Comparison of ENCODE assay signal across 8 cellular contexts in the genomic region with DNA sequence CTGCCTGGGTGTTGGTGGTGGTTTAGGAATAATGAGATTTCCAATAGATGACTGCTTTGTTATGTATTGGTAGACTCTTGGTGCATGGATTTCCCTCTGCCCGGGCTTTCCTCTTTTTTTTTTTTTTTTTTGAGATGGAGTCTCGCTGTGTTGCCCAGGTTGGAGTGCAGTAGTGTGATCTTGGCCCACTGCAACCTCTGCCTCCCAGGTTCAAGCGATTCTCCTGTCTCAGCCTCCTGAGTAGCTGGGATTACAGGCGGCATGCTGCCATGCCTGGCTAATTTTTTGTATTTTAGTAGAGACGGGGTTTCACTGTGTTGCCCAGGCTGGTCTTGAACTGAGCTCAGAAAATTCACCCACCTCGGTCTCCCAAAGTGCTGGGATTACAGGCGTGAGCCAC. TPM values are rescaled to one million over a fixed set of nuclear protein-coding genes. Genes with fewer than 3 reads are reported as not detected.
DNase-seq lines count a peak whose midpoint lies in the region; ATAC-seq and TF ChIP-seq lines count a peak whose summit lies in the region.
"Not testable (repeated sequence)": the region's sequence is repeated elsewhere in the genome, so short reads cannot be mapped to it uniquely, and the experiment has no call there.

No MANE protein-coding gene starts in this region.

- peak overlapping the region; percentile 18; the same call in 1 of the 2 replicates for H3K9ac ChIP-seq in ES-I3 (ENCODE audit: low read depth, low read length)

- H2AFZ ChIP-seq in OCI-LY7 (ENCODE audit: low read length) = not testable (repeated sequence)

- peaks cover 11% of the 10 kb centered on the region for H3K36me3 Mint-ChIP-seq in activated CD4-positive, alpha-beta T cell treated with anti-CD3 and anti-CD28 coated beads, Interleukin-2, amount 10 ng/mL, durations not matched to agents 7 days and 5 days (ENCODE audit: low read depth)
- H3K36me3 Mint-ChIP-seq in activated naive CD4-positive, alpha-beta T cell treated with anti-CD3 and anti-CD28 coated beads, Interleukin-2, amount 50 U/mL, for 72 hours; naive thymus-derived CD4-positive, alpha-beta T cell; stimulated activated memory B cell treated with anti-CD40 and anti-IgM and Interleukin-4, amounts not matched to agents 10 μg/mL and 1 μg/mL and 100 μg/mL, for 72 hours: not testable (repeated sequence)

- H3K9me3 Mint-ChIP-seq in activated CD4-positive, alpha-beta T cell treated with anti-CD3 and anti-CD28 coated beads, Interleukin-2, amount 10 ng/mL, durations not matched to agents 7 days and 5 days; activated naive CD4-positive, alpha-beta T cell treated with anti-CD3 and anti-CD28 coated beads, Interleukin-2, amount 50 U/mL, for 72 hours; naive thymus-derived CD4-positive, alpha-beta T cell; stimulated activated memory B cell treated with anti-CD40 and anti-IgM and Interleukin-4, amounts not matched to agents 10 μg/mL and 1 μg/mL and 100 μg/mL, for 72 hours: not testable (repeated sequence)

- H3K4me1 Mint-ChIP-seq in activated CD4-positive, alpha-beta T cell treated with anti-CD3 and anti-CD28 coated beads, Interleukin-2, amount 10 ng/mL, durations not matched to agents 7 days and 5 days = peaks cover 54% of the 10 kb centered on the region
- peaks cover 45 to 68% (median 51%) of the 10 kb centered on the region in 7 donors for H3K4me1 Mint-ChIP-seq in naive thymus-derived CD4-positive, alpha-beta T cell
- H3K4me1 Mint-ChIP-seq in stimulated activated memory B cell treated with anti-CD40 and anti-IgM and Interleukin-4, amounts not matched to agents 10 μg/mL and 1 μg/mL and 100 μg/mL, for 72 hours = peaks cover 32% of the 10 kb centered on the region

- not testable (repeated sequence) for H3K27me3 Mint-ChIP-seq in activated CD4-positive, alpha-beta T cell treated with anti-CD3 and anti-CD28 coated beads, Interleukin-2, amount 10 ng/mL, durations not matched to agents 7 days and 5 days; naive thymus-derived CD4-positive, alpha-beta T cell; stimulated activated memory B cell treated with anti-CD40 and anti-IgM and Interleukin-4, amounts not matched to agents 10 μg/mL and 1 μg/mL and 100 μg/mL, for 72 hours

- DNase-seq in OCI-LY7 (ENCODE audit: low spot score); activated CD4-positive, alpha-beta T cell treated with anti-CD3 and anti-CD28 coated beads, Interleukin-2, amount 10 ng/mL, durations not matched to agents 7 days and 5 days; activated naive CD4-positive, alpha-beta T cell treated with anti-CD3 and anti-CD28 coated beads, Interleukin-2, amount 50 U/mL, for 72 hours (ENCODE audit: low spot score in 2 of 2); epithelial cell of prostate (ENCODE audit: low read depth, low spot score); naive thymus-derived CD4-positive, alpha-beta T cell: not testable (repeated sequence)

- H3K4me1 ChIP-seq in ES-I3 (ENCODE audit: insufficient read depth, low read length) (peaks cover 14% of the 10 kb centered on the region; the same call in 1 of the 2 replicates), OCI-LY7 (ENCODE audit: insufficient read depth, low read length, poor library complexity, severe bottlenecking) (peaks cover 40% of the 10 kb centered on the region)
- H3K4me1 ChIP-seq in naive thymus-derived CD4-positive, alpha-beta T cell (ENCODE audit: control insufficient read depth in 2 of 2, insufficient read depth in 2 of 2, low read length in 2 of 2) = peaks cover 9 to 46% of the 10 kb centered on the region in 2 donors

- POLR2A ChIA-PET in OCI-LY7 (lab: Charles Lee) = interaction anchor here (2.0 kb wide), 1 partner anchor 11 kb away, joined by 13 read pairs; the partner anchor contains the start of gene GATAD2A
- POLR2A ChIA-PET in activated CD4-positive, alpha-beta T cell treated with anti-CD3 and anti-CD28 coated beads, Interleukin-2, amount 10 ng/mL, durations not matched to agents 7 days and 5 days (lab: Charles Lee) = interaction anchor here (0.5 kb wide), 1 partner anchor 38 kb away, joined by 8 read pairs; no protein-coding TSS in a partner anchor
- POLR2A ChIA-PET in naive thymus-derived CD4-positive, alpha-beta T cell (lab: Charles Lee) = interaction anchor here (1.7 kb wide), 1 partner anchor 8 kb away, joined by 6 read pairs; no protein-coding TSS in a partner anchor

- not testable (repeated sequence) for H3K9me3 ChIP-seq in ES-I3 (ENCODE audit: control insufficient read depth, insufficient read depth, low read length); OCI-LY7 (ENCODE audit: low read length); naive thymus-derived CD4-positive, alpha-beta T cell (ENCODE audit: control insufficient read depth in 2 of 3, low read length in 3 of 3)

- H3K36me3 ChIP-seq in ES-I3 (ENCODE audit: insufficient read depth, low read length); OCI-LY7 (ENCODE audit: insufficient read depth, low read length); naive thymus-derived CD4-positive, alpha-beta T cell (ENCODE audit: control insufficient read depth in 2 of 3, insufficient read depth in 3 of 3, low read length in 3 of 3): not testable (repeated sequence)

- CTCF ChIA-PET in OCI-LY7 (lab: Charles Lee; ENCODE audit: unreplicated experiment); activated CD4-positive, alpha-beta T cell treated with anti-CD3 and anti-CD28 coated beads, Interleukin-2, amount 10 ng/mL, durations not matched to agents 7 days and 5 days (lab: Charles Lee): not testable (repeated sequence)
- CTCF ChIA-PET in naive thymus-derived CD4-positive, alpha-beta T cell (lab: Charles Lee) = interaction anchor here (0.6 to 0.9 kb wide), 3 partner anchors 12 to 96 kb away, joined by 3 to 4 read pairs (median 3); no protein-coding TSS in a partner anchor

- H3K27me3 ChIP-seq in naive thymus-derived CD4-positive, alpha-beta T cell (ENCODE audit: control insufficient read depth in 2 of 2, insufficient read depth in 2 of 2, low read length in 2 of 2) = not testable (repeated sequence)

- H3K4me3 ChIP-seq in OCI-LY7 (ENCODE audit: low read depth, low read length, poor library complexity, severe bottlenecking); naive thymus-derived CD4-positive, alpha-beta T cell (ENCODE audit: low read length): not testable (repeated sequence)

- H3K27ac ChIP-seq in 22Rv1 (0 out of 2 replicates have a peak overlapping the region, but pooled peaks have one; percentile 20), epithelial cell of prostate (peak overlapping the region; percentile 31)
- not testable (repeated sequence) for H3K27ac ChIP-seq in OCI-LY7 (ENCODE audit: low read depth, low read length, poor library complexity, severe bottlenecking)
- peak overlapping the region; percentile 23 for H3K27ac ChIP-seq in naive thymus-derived CD4-positive, alpha-beta T cell (ENCODE audit: low read depth, low read length)

- not testable (repeated sequence) for H4K20me1 ChIP-seq in OCI-LY7 (ENCODE audit: insufficient read depth, low read length)

- intact Hi-C loops in OCI-LY7 (cut with micrococcal nuclease; ENCODE audit: unreplicated experiment); naive thymus-derived CD4-positive, alpha-beta T cell (cut with micrococcal nuclease): not testable (repeated sequence)

- peaks cover 62% of the 10 kb centered on the region for H3K79me2 ChIP-seq in OCI-LY7 (ENCODE audit: insufficient read depth, low read depth, low read length)

- peak overlapping the region; percentile 49 for H3K4me2 ChIP-seq in OCI-LY7 (ENCODE audit: low read length)

- ATAC-seq in activated naive CD4-positive, alpha-beta T cell treated with anti-CD3 and anti-CD28 coated beads, Interleukin-2, amount 50 U/mL, for 72 hours; naive thymus-derived CD4-positive, alpha-beta T cell; stimulated activated memory B cell treated with anti-CD40 and anti-IgM and Interleukin-4, amounts not matched to agents 10 μg/mL and 1 μg/mL and 100 μg/mL, for 72 hours: not testable (repeated sequence)

- not testable (repeated sequence) for BruUV-seq in OCI-LY7 (replicated peaks; lab: Mats Ljungman, UMichigan)

- not testable (repeated sequence) for H3K4me3 Mint-ChIP-seq in activated CD4-positive, alpha-beta T cell treated with anti-CD3 and anti-CD28 coated beads, Interleukin-2, amount 10 ng/mL, durations not matched to agents 7 days and 5 days; stimulated activated memory B cell treated with anti-CD40 and anti-IgM and Interleukin-4, amounts not matched to agents 10 μg/mL and 1 μg/mL and 100 μg/mL, for 72 hours
- H3K4me3 Mint-ChIP-seq in naive thymus-derived CD4-positive, alpha-beta T cell = peak overlapping the region in 8 of 10 donors; percentile 60 to 73 (median 68)

- H3K27ac Mint-ChIP-seq in activated CD4-positive, alpha-beta T cell treated with anti-CD3 and anti-CD28 coated beads, Interleukin-2, amount 10 ng/mL, durations not matched to agents 7 days and 5 days = peak overlapping the region; percentile 82
- H3K27ac Mint-ChIP-seq in activated naive CD4-positive, alpha-beta T cell treated with anti-CD3 and anti-CD28 coated beads, Interleukin-2, amount 50 U/mL, for 72 hours = peak overlapping the region; percentile 58 to 89
- peak overlapping the region in 8 of 9 donors; percentile 19 to 90 (median 80) for H3K27ac Mint-ChIP-seq in naive thymus-derived CD4-positive, alpha-beta T cell
- H3K27ac Mint-ChIP-seq in stimulated activated memory B cell treated with anti-CD40 and anti-IgM and Interleukin-4, amounts not matched to agents 10 μg/mL and 1 μg/mL and 100 μg/mL, for 72 hours = peak overlapping the region; percentile 12

- not testable (repeated sequence) for TF ChIP-seq CTCF in 22Rv1 (IDR thresholded peaks at IDR 0.05); OCI-LY7 (conservative IDR thresholded peaks at IDR 0.05; ENCODE audit: low read length)

- H3K9me2 ChIP-seq in OCI-LY7 (ENCODE audit: insufficient read depth, low read length) = not testable (repeated sequence)

RNA-seq across cellular contexts. Expression of gene GATAD2A, which starts 11.1 kb away (rescaled TPM):
- total RNA-seq in OCI-LY7 (2014; rRNA removed; shearing (Covaris generic)) = 62.8 and 73.4 TPM in 2 replicates
- total RNA-seq in OCI-LY7 (2022) = 126 and 156 TPM in 2 replicates
- 100 to 1,000 TPM; 122 to 135 TPM for total RNA-seq in activated CD4-positive, alpha-beta T cell treated with anti-CD3 and anti-CD28 coated beads, Interleukin-2, amount 10 ng/mL, durations not matched to agents 7 days and 5 days
- 100 to 1,000 TPM; 122 to 134 TPM for total RNA-seq in activated naive CD4-positive, alpha-beta T cell treated with anti-CD3 and anti-CD28 coated beads, Interleukin-2, amount 50 U/mL, for 72 hours
- 100 to 1,000 TPM in 4 of 5 experiments, 10 to 100 TPM in 1; 97.9 to 123 (median 116) TPM for total RNA-seq in naive thymus-derived CD4-positive, alpha-beta T cell
- 10 to 100 TPM; 11.3 to 25.7 TPM for polyA plus RNA-seq in naive thymus-derived CD4-positive, alpha-beta T cell

Comparison
In these comparisons a context has a peak if more than half of its experiments do, and no peak if none do; other contexts are left out.
1. H3K27ac Mint-ChIP-seq: peak in every context shown above with its lines; median percentile 82 in activated CD4-positive, alpha-beta T cell treated with anti-CD3 and anti-CD28 coated beads, Interleukin-2, amount 10 ng/mL, durations not matched to agents 7 days and 5 days; 80 in naive thymus-derived CD4-positive, alpha-beta T cell; 74 in activated naive CD4-positive, alpha-beta T cell treated with anti-CD3 and anti-CD28 coated beads, Interleukin-2, amount 50 U/mL, for 72 hours; 12 in stimulated activated memory B cell treated with anti-CD40 and anti-IgM and Interleukin-4, amounts not matched to agents 10 μg/mL and 1 μg/mL and 100 μg/mL, for 72 hours.